Comparison of ENCODE assay signal across 1 cellular context in genomic region chr17:81328489-81328888, GRCh38.
TF ChIP-seq lines count a peak whose summit lies in the region.

No MANE protein-coding gene starts in this region.

TF ChIP-seq in HepG2, 621 proteins besides CTCF, POLR2A, EP300 and RAD21 (continued from another document):
- no peak for TF ChIP-seq BCLAF1 (IDR thresholded peaks at IDR 0.05)
- no peak for TF ChIP-seq CEBPB (IDR thresholded peaks at IDR 0.05; ENCODE audit: borderline replicate concordance, low read depth, low read length)
- 0 out of 2 replicates have a peak, but pooled peaks have one; percentile 19 for TF ChIP-seq KDM4B (CRISPR knock-in tag; IDR thresholded peaks at IDR 0.05)
- no peak for TF ChIP-seq TSC22D2 (CRISPR knock-in tag; IDR thresholded peaks at IDR 0.05; ENCODE audit: borderline replicate concordance)
- TF ChIP-seq HDAC2 (CRISPR knock-in tag; IDR thresholded peaks at IDR 0.05), result no peak
- no peak for TF ChIP-seq SRF (IDR thresholded peaks at IDR 0.05; ENCODE audit: low read depth, low read length)
- no peak for TF ChIP-seq ZNF383 (CRISPR knock-in tag; IDR thresholded peaks at IDR 0.05; ENCODE audit: borderline replicate concordance)
- TF ChIP-seq NFAT5 (CRISPR knock-in tag; IDR thresholded peaks at IDR 0.05), result no peak
- TF ChIP-seq NFATC3 (CRISPR knock-in tag; IDR thresholded peaks at IDR 0.05), result no peak
- no peak for TF ChIP-seq XBP1 (CRISPR knock-in tag; IDR thresholded peaks at IDR 0.05)
- TF ChIP-seq ZNF574 (CRISPR knock-in tag; IDR thresholded peaks at IDR 0.05), result no peak
- peak; percentile 43; the same call in 1 of the 2 replicates for TF ChIP-seq PCBP1 (IDR thresholded peaks at IDR 0.05; ENCODE audit: borderline replicate concordance, low read depth, low read length)
- no peak for TF ChIP-seq FUBP1 (CRISPR knock-in tag; IDR thresholded peaks at IDR 0.05; ENCODE audit: borderline replicate concordance)
- TF ChIP-seq ZNF205 (CRISPR knock-in tag; IDR thresholded peaks at IDR 0.05), result no peak
- no peak for TF ChIP-seq AHR (CRISPR knock-in tag; IDR thresholded peaks at IDR 0.05)
- no peak for TF ChIP-seq SNRNP70 (IDR thresholded peaks at IDR 0.05; ENCODE audit: low read depth, low read length)
- TF ChIP-seq ZNF570 (CRISPR knock-in tag; IDR thresholded peaks at IDR 0.05; ENCODE audit: borderline replicate concordance), result no peak
- TF ChIP-seq EHMT2 (IDR thresholded peaks at IDR 0.05; ENCODE audit: borderline replicate concordance, low read depth, low read length), result no peak
- no peak for TF ChIP-seq KMT2A (CRISPR knock-in tag; IDR thresholded peaks at IDR 0.05)
- no peak for TF ChIP-seq ZNF776 (CRISPR knock-in tag; IDR thresholded peaks at IDR 0.05)
- TF ChIP-seq ZNF773 (CRISPR knock-in tag; IDR thresholded peaks at IDR 0.05; ENCODE audit: borderline replicate concordance), result no peak
- TF ChIP-seq CHCHD3 (CRISPR knock-in tag; IDR thresholded peaks at IDR 0.05), result no peak
- no peak for TF ChIP-seq ETV6 (CRISPR knock-in tag; conservative IDR thresholded peaks at IDR 0.05)
- TF ChIP-seq ZFAT (CRISPR knock-in tag; conservative IDR thresholded peaks at IDR 0.05), result no peak
- peak; percentile 79; the same call in 1 of the 2 replicates for TF ChIP-seq ZNF225 (CRISPR knock-in tag; IDR thresholded peaks at IDR 0.05)
- TF ChIP-seq THAP11 (CRISPR knock-in tag; IDR thresholded peaks at IDR 0.05), result no peak
- no peak for TF ChIP-seq ZBTB37 (CRISPR knock-in tag; IDR thresholded peaks at IDR 0.05)
- TF ChIP-seq MZF1 (CRISPR knock-in tag; IDR thresholded peaks at IDR 0.05; ENCODE audit: borderline replicate concordance), result no peak
- TF ChIP-seq ZFP90 (CRISPR knock-in tag; IDR thresholded peaks at IDR 0.05; ENCODE audit: borderline replicate concordance), result no peak
- no peak for TF ChIP-seq KDM3A (CRISPR knock-in tag; IDR thresholded peaks at IDR 0.05; ENCODE audit: low read depth)
- TF ChIP-seq ZNF552 (CRISPR knock-in tag; IDR thresholded peaks at IDR 0.05; ENCODE audit: borderline replicate concordance), result no peak
- TF ChIP-seq GABPB1 (CRISPR knock-in tag; IDR thresholded peaks at IDR 0.05), result no peak
- no peak for TF ChIP-seq TERF1 (CRISPR knock-in tag; IDR thresholded peaks at IDR 0.05)
